Comparison of ENCODE assay signal across 8 cellular contexts in the genomic region with DNA sequence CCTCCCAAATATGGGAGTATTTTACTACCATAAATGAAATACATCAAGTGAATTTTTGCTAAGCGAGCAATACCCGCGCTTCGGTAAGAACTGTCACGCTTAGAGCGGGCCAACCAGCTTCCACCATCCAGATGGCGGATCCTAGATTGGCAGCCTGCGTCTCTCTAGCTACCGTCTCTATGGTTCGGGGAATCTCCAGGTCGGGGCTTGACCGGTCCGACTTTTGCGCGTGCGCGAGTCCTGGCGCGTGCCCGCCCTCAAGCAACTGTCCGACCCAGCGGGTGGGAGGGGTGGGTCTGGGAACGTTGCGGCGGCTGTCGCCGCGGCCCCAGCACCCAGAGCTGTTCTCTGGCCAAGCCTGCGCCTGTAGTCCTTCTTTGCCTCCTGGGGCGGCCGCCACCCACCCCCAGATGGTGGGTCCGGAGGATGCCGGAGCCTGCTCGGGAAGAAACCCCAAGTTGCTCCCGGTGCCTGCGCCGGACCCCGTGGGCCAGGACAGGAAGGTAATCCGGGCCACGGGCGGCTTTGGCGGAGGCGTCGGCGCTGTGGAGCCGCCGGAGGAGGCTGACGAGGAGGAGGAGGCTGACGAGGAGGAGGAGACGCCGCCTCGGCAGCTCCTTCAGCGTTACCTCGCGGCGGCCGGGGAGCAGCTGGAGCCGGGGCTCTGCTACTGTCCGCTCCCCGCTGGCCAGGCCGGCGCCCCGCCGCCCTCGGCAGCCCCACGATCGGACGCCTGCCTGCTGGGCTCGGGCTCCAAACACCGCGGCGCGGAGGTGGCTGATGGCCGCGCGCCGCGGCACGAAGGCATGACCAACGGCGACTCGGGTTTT. TPM values are rescaled to one million over a fixed set of nuclear protein-coding genes. Genes with fewer than 3 reads are reported as not detected.
A peak's percentile ranks its signal among the peaks of the same experiment; 100 is the strongest.
DNase-seq lines count a peak whose midpoint lies in the region; ATAC-seq and TF ChIP-seq lines count a peak whose summit lies in the region.

A gene (plus strand): TSS at position 338 of the 830 bp plus-strand sequence. CDS start 73 bp downstream, at position 411.

- peaks cover 3% of the 10 kb centered on the region for H3K4me1 Mint-ChIP-seq in T-helper 17 cell

- H3K36me3 ChIP-seq in skeletal muscle tissue (ENCODE audit: control insufficient read depth in 3 of 3, insufficient read depth in 3 of 3, low read length in 3 of 3): no peaks in the 10 kb centered on the region

- H3K9me3 ChIP-seq in T-helper 17 cell (ENCODE audit: control insufficient read depth, low read length, poor library complexity, severe bottlenecking): no peaks in the 10 kb centered on the region
- no peaks in the 10 kb centered on the region for H3K9me3 ChIP-seq in skeletal muscle tissue (ENCODE audit: control insufficient read depth in 3 of 3, low read length in 3 of 3)

- peak within 1 kb of the TSS; percentile 50 to 94 (median 87) for H3K4me3 ChIP-seq in skeletal muscle tissue (ENCODE audit: low read length in 3 of 3)

- peak within 1 kb of the TSS; percentile 83 to 89 (median 89) for H3K9ac ChIP-seq in skeletal muscle tissue (ENCODE audit: low read depth in 1 of 3, low read length in 3 of 3)

- no peaks in the 10 kb centered on the region for H3K27me3 ChIP-seq in skeletal muscle tissue (ENCODE audit: control insufficient read depth in 3 of 3, insufficient read depth in 3 of 3, low read length in 3 of 3)

- DNase-seq in A172 (ENCODE audit: low spot score) (peak; percentile 95), NCI-H146 treated with DMSO at 0.1 percent for 48 hours (lab: John Stamatoyannopoulos, UW; ENCODE audit: unreplicated experiment) (peak; percentile 96), T-helper 17 cell (peak in 2 of 3 donors; percentile 15), cerebellar cortex (ENCODE audit: low spot score) (peak; percentile 97), inferior parietal cortex (ENCODE audit: extremely low spot score) (peak; percentile 95)

- ATAC-seq in GM18505 (IDR thresholded peaks at IDR 0.05; ENCODE audit: unreplicated experiment) (peak; percentile 61), HG02870 (IDR thresholded peaks at IDR 0.05; ENCODE audit: unreplicated experiment) (peak; percentile 63), T-helper 17 cell (peak; percentile 66)

- peak within 1 kb of the TSS; percentile 87 for H3K4me3 Mint-ChIP-seq in T-helper 17 cell

- peak within 1 kb of the TSS; percentile 90 for H3K27ac ChIP-seq in skeletal muscle tissue (ENCODE audit: low read depth, low read length)

- peaks cover 0 to 12% (median 3%) of the 10 kb centered on the region in 3 donors for H3K4me1 ChIP-seq in skeletal muscle tissue (ENCODE audit: control insufficient read depth in 3 of 3, insufficient read depth in 3 of 3, low read length in 3 of 3)

- H3K36me3 Mint-ChIP-seq in T-helper 17 cell (ENCODE audit: low read depth): no peaks in the 10 kb centered on the region

- H3K27ac Mint-ChIP-seq in T-helper 17 cell: no peak within 1 kb of the TSS

- H3K27me3 Mint-ChIP-seq in T-helper 17 cell: peaks cover 47% of the 10 kb centered on the region

- TF ChIP-seq POLR2A in GM18505 (IDR thresholded peaks at IDR 0.05; ENCODE audit: borderline replicate concordance, extremely low read depth, insufficient read depth, insufficient read length): peak; percentile 73

RNA-seq across cellular contexts. Expression of the gene that starts here (rescaled TPM):
- total RNA-seq in A172 (2014; rRNA removed; shearing (Covaris generic)): 11.4 and 17.4 TPM in 2 replicates
- total RNA-seq in T-helper 17 cell (1 to 10 TPM; 1.3 to 1.9 TPM), skeletal muscle tissue (17.7 TPM)

Comparison
In these comparisons a context has a peak if more than half of its experiments do, and no peak if none do; other contexts are left out.
1. Peak in every context shown above with its lines: DNase-seq, ATAC-seq, H3K4me3 ChIP-seq and H3K27ac ChIP-seq.
2. DNase-seq: peak in every context shown above with its lines; median percentile 97 in cerebellar cortex; 96 in NCI-H146 treated with DMSO at 0.1 percent for 48 hours; 95 in A172; 95 in inferior parietal cortex; 15 in T-helper 17 cell.